In genomic region chr19:57435062-57435978, GRCh38 we compare ENCODE assay signal across 8 cellular contexts. TPM values are rescaled to one million over a fixed set of nuclear protein-coding genes. Genes with fewer than 3 reads are reported as not detected.
DNase-seq lines count a peak whose midpoint lies in the region; ATAC-seq, FAIRE-seq and TF ChIP-seq lines count a peak whose summit lies in the region.

TSS of gene ZNF749 (plus strand) at chr19:57435325. CDS start at chr19:57435579, 254 bp downstream.

- no peaks in the 10 kb centered on the region for H3K9me3 ChIP-seq in Caco-2
- H3K9me3 ChIP-seq in H1 (ENCODE audit: insufficient read depth in 2 of 2, low read depth in 1 of 2, low read length in 1 of 2): no peaks in the 10 kb centered on the region; a peak in 1 of 4 replicates

- TF ChIP-seq CTCF in Caco-2 (IDR thresholded peaks at IDR 0.05; ENCODE audit: insufficient read depth in 1 of 2, low read depth in 1 of 2, low read length in 1 of 2, severe bottlenecking in 1 of 2, unreplicated experiment in 1 of 2) (no peak), H1 (IDR thresholded peaks at IDR 0.05; ENCODE audit: control extremely low read depth in 1 of 3, insufficient read depth in 1 of 3, low read depth in 1 of 3, low read length in 3 of 3) (no peak; a peak in 1 of 4 replicates)

- H2AFZ ChIP-seq in H1 (ENCODE audit: low read length): peak within 1 kb of the TSS; percentile 52; the same call in 1 of the 2 replicates

- peak within 1 kb of the TSS; percentile 13; the same call in 1 of the 2 replicates for H2BK12ac ChIP-seq in H1 (ENCODE audit: low read depth, low read length)

- H4K91ac ChIP-seq in H1 (replicated peaks; ENCODE audit: insufficient read length, low read length): peak within 1 kb of the TSS; percentile 8

- H3K36me3 Mint-ChIP-seq in Caco-2 (ENCODE audit: insufficient read depth, unreplicated experiment) (peaks cover 23% of the 10 kb centered on the region), memory B cell (peaks cover 17% of the 10 kb centered on the region)

- H3K36me3 ChIP-seq in Caco-2 (ENCODE audit: control insufficient read depth, insufficient read depth, low read length): 0 out of 2 replicates have a peak, but pooled peaks cover 1% of the 10 kb centered on the region
- peaks cover 0 to 5% (median 3%) of the 10 kb centered on the region in 4 experiments; a peak in 2 of 8 replicates for H3K36me3 ChIP-seq in H1 (ENCODE audit: control insufficient read depth in 2 of 4, insufficient read depth in 4 of 4, low read length in 3 of 4)

- POLR2A ChIA-PET in Caco-2 (lab: Charles Lee) (interaction anchor here (0.6 kb wide), 1 partner anchor 159 kb away, joined by 3 read pairs; no protein-coding TSS in a partner anchor), H1 (lab: Charles Lee; ENCODE audit: partially characterized antibody) (interaction anchor here (0.8 to 7.0 kb wide), 30 partner anchors 10 to 475 kb away, joined by 3 to 49 read pairs (median 4); partner anchors contain the start of genes TRAPPC2B, ZNF154, ZNF17 and ZNF419)

- no peak for TF ChIP-seq EP300 in H1 (IDR thresholded peaks at IDR 0.05; ENCODE audit: borderline replicate concordance in 1 of 2, low read depth in 2 of 2, low read length in 2 of 2)

- H2BK5ac ChIP-seq in H1 (ENCODE audit: low read depth, low read length): peak within 1 kb of the TSS; percentile 79

- TF ChIP-seq POLR2A in H1 (IDR thresholded peaks at IDR 0.05; ENCODE audit: control extremely low read depth in 1 of 2, low read depth in 2 of 2, low read length in 2 of 2): peak; percentile 52 to 93

- CTCF ChIA-PET in Caco-2 (lab: Charles Lee) (no interaction called here), H1 (lab: Charles Lee; ENCODE audit: partially characterized antibody) (interaction anchor here (0.7 to 3.6 kb wide), 5 partner anchors 8 to 52 kb away, joined by 3 to 10 read pairs (median 3); partner anchors contain the start of genes ZNF419 and ZNF772)

- 0 out of 2 replicates have a peak within 1 kb of the TSS, but pooled peaks have one; percentile 54 for H2BK15ac ChIP-seq in H1 (ENCODE audit: low read length)

- H3K23me2 ChIP-seq in H1 (ENCODE audit: low read depth, low read length): peaks cover 4% of the 10 kb centered on the region

- H3K4ac ChIP-seq in H1 (replicated peaks; ENCODE audit: insufficient read length, low read depth, low read length): peak within 1 kb of the TSS; percentile 40

- no peak within 1 kb of the TSS for H3K23ac ChIP-seq in H1 (ENCODE audit: insufficient read length)

- peak within 1 kb of the TSS; percentile 88; the same call in 1 of the 2 replicates for H4K8ac ChIP-seq in H1 (ENCODE audit: extremely low read depth, insufficient read depth, low read length)

- H3K4me1 Mint-ChIP-seq in Caco-2 (ENCODE audit: low read depth, unreplicated experiment) (peaks cover 19% of the 10 kb centered on the region), memory B cell (peaks cover 25% of the 10 kb centered on the region)

- peak within 1 kb of the TSS; percentile 93 for H3K18ac ChIP-seq in H1 (ENCODE audit: extremely low read depth, low read length)

- H3K27ac Mint-ChIP-seq in Caco-2 (ENCODE audit: unreplicated experiment): peak within 1 kb of the TSS; percentile 91
- H3K27ac Mint-ChIP-seq in memory B cell: peak within 1 kb of the TSS; percentile 80

- peak within 1 kb of the TSS; percentile 85 to 89 for H3K4me2 ChIP-seq in H1 (ENCODE audit: insufficient read depth in 1 of 2, low read depth in 2 of 2, low read length in 2 of 2)

- H3K4me1 ChIP-seq in Caco-2: peaks cover 9% of the 10 kb centered on the region; the same call in 1 of the 2 replicates
- H3K4me1 ChIP-seq in H1 (replicated peaks in 1 of 4; ENCODE audit: control insufficient read depth in 3 of 4, insufficient read depth in 4 of 4, low read length in 3 of 4): peaks cover 0 to 7% (median under 1%) of the 10 kb centered on the region in 4 experiments; a peak in 2 of 7 replicates

- peaks cover 20 to 46% of the 10 kb centered on the region in 2 experiments for H3K79me2 ChIP-seq in H1 (ENCODE audit: control insufficient read depth in 1 of 2, insufficient read depth in 2 of 2, low read length in 2 of 2)

- H3K27me3 ChIP-seq in Caco-2 (replicated peaks; ENCODE audit: control insufficient read depth, insufficient read depth, low read length) (no peaks in the 10 kb centered on the region), H1 (replicated peaks in 1 of 4; ENCODE audit: control insufficient read depth in 3 of 4, extremely low read depth in 1 of 4, insufficient read depth in 3 of 4, low read length in 3 of 4) (no peaks in the 10 kb centered on the region)

- peaks cover 0 to 10% of the 10 kb centered on the region in 2 experiments for H4K20me1 ChIP-seq in H1 (replicated peaks in 1 of 2; ENCODE audit: control insufficient read depth in 1 of 2, insufficient read depth in 2 of 2, low read length in 2 of 2)

- WGBS in H1 (ENCODE audit: extremely low coverage in 1 of 2, insufficient coverage in 1 of 2, insufficient read length in 1 of 2, insufficient replicate concordance in 2 of 2, low coverage in 1 of 2, low lambda C conversion rate in 2 of 2, missing lambda C conversion rate in 1 of 2), 2 experiments: 2% methylated on average over 49 of the region's 61 CpGs; no CpG with 5 or more reads in 1 of the 2 experiments

- peak within 1 kb of the TSS; percentile 79 to 94 (median 92) for H3K9ac ChIP-seq in H1 (replicated peaks in 1 of 4; ENCODE audit: extremely low read depth in 1 of 4, low read depth in 3 of 4, low read length in 3 of 4)

- H3K4me3 Mint-ChIP-seq in Caco-2 (ENCODE audit: unreplicated experiment) (peak within 1 kb of the TSS; percentile 92), memory B cell (peak within 1 kb of the TSS; percentile 95)

- peak within 1 kb of the TSS; percentile 67 for H3K56ac ChIP-seq in H1 (replicated peaks; ENCODE audit: insufficient read length, low read depth, low read length)

- H3K27me3 Mint-ChIP-seq in Caco-2 (ENCODE audit: insufficient read depth, unreplicated experiment) (no peaks in the 10 kb centered on the region), memory B cell (no peaks in the 10 kb centered on the region)

- intact Hi-C loops in Caco-2 (cut with micrococcal nuclease; ENCODE audit: unreplicated experiment): loop anchor here (1.0 to 5.0 kb wide), 6 partner anchors 24 to 198 kb away; partner anchors contain the start of genes TRAPPC2B, ZNF17, ZNF211 and ZNF419

- no peak for TF ChIP-seq RAD21 in H1 (IDR thresholded peaks at IDR 0.05 in 1 of 2, conservative IDR thresholded peaks at IDR 0.05 in 1 of 2; ENCODE audit: low read depth in 2 of 2, low read length in 2 of 2)

- peak; percentile 96 for FAIRE-seq in H1 (lab: Jason Lieb, UNC)

- H3K27ac ChIP-seq in H1 (ENCODE audit: low read depth, low read length): peak within 1 kb of the TSS; percentile 88

- BruUV-seq in Caco-2 (replicated peaks; lab: Mats Ljungman, UMichigan): no TSS peak

- H3K4me3 ChIP-seq in Caco-2 (ENCODE audit: low read depth, low read length): peak within 1 kb of the TSS; percentile 71
- peak within 1 kb of the TSS; percentile 75 to 89 (median 81) for H3K4me3 ChIP-seq in H1 (ENCODE audit: extremely low read depth in 1 of 4, insufficient read depth in 2 of 4, low read depth in 3 of 4, low read length in 4 of 4)

- H2BK20ac ChIP-seq in H1 (ENCODE audit: low read length): no peak within 1 kb of the TSS

- H3K9me3 Mint-ChIP-seq in Caco-2 (ENCODE audit: unreplicated experiment) (no peaks in the 10 kb centered on the region), memory B cell (peaks cover 4% of the 10 kb centered on the region)

- ATAC-seq in GM21390 (IDR thresholded peaks at IDR 0.05; ENCODE audit: unreplicated experiment) (peak; percentile 95), memory B cell (ENCODE audit: low read depth) (peak; percentile 100)

- H3K14ac ChIP-seq in H1 (ENCODE audit: insufficient read length): no peak within 1 kb of the TSS

- DNase-seq in Caco-2 (peak; percentile 98 to 99), HUDEP-2 (lab: John Stamatoyannopoulos, UW; ENCODE audit: unreplicated experiment in 76 of 76) (peak; percentile 70 to 99 (median 98)), NOMO-1 treated with dmso at 0.1 percent for 144 hours (lab: John Stamatoyannopoulos, UW; ENCODE audit: unreplicated experiment) (peak; percentile 96), H1 (ENCODE audit: low read depth in 1 of 2, low spot score in 2 of 2) (peak; percentile 95 to 97), memory B cell (ENCODE audit: low spot score in 2 of 2) (peak; percentile 88 to 96)
- DNase-seq in activated CD8-positive, alpha-beta memory T cell treated with anti-CD3 and anti-CD28 coated beads for 4 hours (ENCODE audit: low read depth in 2 of 2): peak; percentile 93 to 97
- peak; percentile 95 for DNase-seq in stimulated activated CD8-positive, alpha-beta memory T cell treated with anti-CD3 and anti-CD28 coated beads, Interleukin-12 subunit alpha, Interleukin-12 subunit beta, amount 100 ng/mL, for 1 hour (ENCODE audit: low read depth)

- no peak within 1 kb of the TSS for H2AK5ac ChIP-seq in H1 (ENCODE audit: low read depth, low read length)

- peak within 1 kb of the TSS; percentile 55 for H4K5ac ChIP-seq in H1 (ENCODE audit: insufficient read length, low read depth, low read length)

- H2BK120ac ChIP-seq in H1 (replicated peaks; ENCODE audit: low read depth, low read length): no peak within 1 kb of the TSS

- peaks cover 17% of the 10 kb centered on the region for H3K79me1 ChIP-seq in H1 (ENCODE audit: low read depth, low read length)

TF ChIP-seq in H1, 55 proteins besides CTCF, POLR2A, EP300 and RAD21 (continues in another document):
- peak; percentile 86 for TF ChIP-seq TAF1 (IDR thresholded peaks at IDR 0.05; ENCODE audit: low read depth, low read length)
- TF ChIP-seq KDM1A (IDR thresholded peaks at IDR 0.05; ENCODE audit: borderline replicate concordance, low read length): no peak
- no peak for TF ChIP-seq NRF1 (IDR thresholded peaks at IDR 0.05; ENCODE audit: low read depth, low read length)
- TF ChIP-seq GABPA (IDR thresholded peaks at IDR 0.05; ENCODE audit: borderline replicate concordance, insufficient read depth, low read length): no peak
- no peak for TF ChIP-seq SAP30 (IDR thresholded peaks at IDR 0.05; ENCODE audit: insufficient read depth, insufficient replicate concordance, low read length)
- TF ChIP-seq ASH2L (IDR thresholded peaks at IDR 0.05; ENCODE audit: low read length): peak; percentile 75
- TF ChIP-seq YY1 (IDR thresholded peaks at IDR 0.05; ENCODE audit: low read depth, low read length): peak; percentile 85; the same call in 1 of the 2 replicates

RNA-seq across cellular contexts. Expression of gene ZNF749, which starts in this region (rescaled TPM):
- total RNA-seq in Caco-2 (2022): 14.6 and 15.9 TPM in 2 replicates
- total RNA-seq in H1 (2021; fragmentation: NEBNext Ultra II Directional; extraction: Animal tissue kit (Norgen Biotek cat#: 25700)): 24.4 and 30.3 TPM in 2 replicates
- polyA plus RNA-seq in H1 (2011; rRNA removed): 15.2 and 20.4 TPM in 2 replicates
- 19.3 TPM for polyA plus RNA-seq in H1 (2011; cell fraction: cytosol; rRNA removed)
- 26.8 TPM for polyA plus RNA-seq in H1 (2011; cell fraction: nucleus; rRNA removed)
- polyA plus RNA-seq in H1 (2012, experiment 1 of 2): 17.4 to 18.3 TPM (median 18.1 TPM) in 4 replicates
- polyA plus RNA-seq in H1 (2012, experiment 2 of 2): 13.4 TPM
- polyA plus RNA-seq in H1 (2013, experiment 1 of 2): 26.0 TPM
- polyA plus RNA-seq in H1 (2013, experiment 2 of 2): 26.6 TPM
- 30.4 and 45.7 TPM in 2 replicates for polyA minus RNA-seq in H1 (2011; rRNA and poly(A)+ RNA removed)
- polyA minus RNA-seq in H1 (2011; cell fraction: cytosol; rRNA and poly(A)+ RNA removed): 20.7 TPM
- polyA minus RNA-seq in H1 (2011; cell fraction: nucleus; rRNA and poly(A)+ RNA removed): 35.9 TPM

Comparison
In these comparisons a context has a peak if more than half of its experiments do, and no peak if none do; other contexts are left out.
1. Peak in every context shown above with its lines: DNase-seq, ATAC-seq, H3K4me3 ChIP-seq and H3K27ac ChIP-seq.